Comparison of ENCODE assay signal across 19 cellular contexts in the genomic region with DNA sequence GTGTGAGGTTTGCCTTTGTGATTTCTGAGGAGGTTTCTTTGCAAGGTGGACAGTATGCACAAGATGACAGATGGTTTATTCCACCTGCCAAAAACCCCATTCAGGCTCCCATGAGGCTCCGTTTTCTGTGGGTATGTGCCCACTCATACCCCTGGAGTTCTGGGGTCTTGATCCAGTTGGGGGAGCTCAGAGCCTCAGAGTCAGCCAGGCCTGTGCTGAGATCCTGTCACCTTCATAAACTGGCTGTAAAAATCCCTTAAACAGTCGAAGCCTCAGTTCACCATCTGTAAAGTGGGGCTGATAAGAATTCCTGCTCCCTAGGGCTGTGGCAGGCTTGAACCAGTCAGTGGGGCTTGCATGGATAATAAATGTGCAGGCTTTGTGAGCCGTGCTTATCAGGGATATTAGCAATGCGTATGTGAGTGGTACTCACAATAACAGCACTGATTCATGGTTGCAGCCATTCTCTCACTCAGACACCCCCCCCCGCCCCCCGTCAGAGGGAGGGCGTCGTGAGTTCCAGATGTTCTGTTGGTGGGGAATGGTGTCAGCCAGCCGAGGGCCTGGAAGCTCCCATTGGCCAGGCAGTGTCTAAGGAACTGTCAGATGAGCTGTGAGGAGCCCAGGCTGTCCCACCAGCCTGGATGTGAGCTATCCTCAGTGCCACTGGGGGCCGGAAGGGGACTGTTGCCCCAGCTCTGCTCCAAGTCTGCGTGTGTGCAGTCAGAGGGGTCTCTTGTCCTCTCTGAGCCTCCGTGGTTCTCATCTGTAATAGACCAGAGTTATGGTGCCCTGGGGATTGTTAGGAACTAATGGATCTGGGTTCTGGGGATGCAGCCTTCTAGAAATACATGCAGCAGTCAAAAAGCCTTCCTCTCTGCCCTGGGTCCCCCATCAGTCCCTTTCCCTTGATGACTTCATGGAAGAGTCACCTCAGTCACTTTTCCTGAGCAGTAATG. TPM values are rescaled to one million over a fixed set of nuclear protein-coding genes. Genes with fewer than 3 reads are reported as not detected.
DNase-seq lines count a peak whose midpoint lies in the region; ATAC-seq, FAIRE-seq and TF ChIP-seq lines count a peak whose summit lies in the region.
"Had no signal": no experiment of that assay in that cellular context is flagged by ENCODE, and none has a peak within 500 bp of the region (broad histone marks: within the 10 kb centered on the region; RNA-seq: fewer than 3 reads in every experiment).

No MANE protein-coding gene starts in this region.

- no peaks in the 10 kb centered on the region for H3K79me2 ChIP-seq in astrocyte (ENCODE audit: insufficient read depth, low read length)

- no peak overlapping the region for H2AFZ ChIP-seq in astrocyte (ENCODE audit: low read depth, low read length)

- H3K36me3 ChIP-seq in H7 (replicated peaks; ENCODE audit: control insufficient read depth, insufficient read depth, low read length) (no peaks in the 10 kb centered on the region), astrocyte (ENCODE audit: insufficient read depth, low read length) (no peaks in the 10 kb centered on the region)
- H3K36me3 ChIP-seq: thyroid gland had no signal

- intact Hi-C loops in left ventricle myocardium superior (cut with micrococcal nuclease): no loop called here
- intact Hi-C loops in sciatic nerve (cut with DNase I): no loop called here

- no peaks in the 10 kb centered on the region for H3K4me1 Mint-ChIP-seq in astrocyte (ENCODE audit: low read depth, unreplicated experiment)

- H3K27ac Mint-ChIP-seq in astrocyte (ENCODE audit: unreplicated experiment): no peak overlapping the region
- H3K27ac Mint-ChIP-seq: CD8-positive, alpha-beta memory T cell had no signal

- H3K9me3 ChIP-seq in astrocyte (ENCODE audit: insufficient read depth, low read depth, low read length): no peaks in the 10 kb centered on the region
- H3K9me3 ChIP-seq: thyroid gland had no signal

- no peaks in the 10 kb centered on the region for H3K9me3 Mint-ChIP-seq in astrocyte (ENCODE audit: unreplicated experiment)
- H3K9me3 Mint-ChIP-seq: CD8-positive, alpha-beta memory T cell had no signal

- no peak overlapping the region for H3K4me3 Mint-ChIP-seq in astrocyte (ENCODE audit: unreplicated experiment)

- H3K36me3 Mint-ChIP-seq in astrocyte (ENCODE audit: low read depth, unreplicated experiment): no peaks in the 10 kb centered on the region
- H3K36me3 Mint-ChIP-seq: CD8-positive, alpha-beta memory T cell had no signal

- no peak for TF ChIP-seq CTCF in astrocyte (IDR thresholded peaks at IDR 0.05; ENCODE audit: insufficient read depth, low read depth, low read length)
- no peak for TF ChIP-seq CTCF in omental fat pad (IDR thresholded peaks at IDR 0.05)

- no peaks in the 10 kb centered on the region for H4K20me1 ChIP-seq in astrocyte (ENCODE audit: insufficient read depth, low read length)

- no peak overlapping the region for H3K4me2 ChIP-seq in astrocyte (ENCODE audit: low read length)

- DNase-seq in H7 (peak; percentile 46), astrocyte (ENCODE audit: low read depth) (peak; percentile 7), left ventricle myocardium superior (peak; percentile 56), sciatic nerve (ENCODE audit: low spot score) (peak; percentile 45), SKM-1 (lab: John Stamatoyannopoulos, UW; ENCODE audit: unreplicated experiment) (no peak), omental fat pad (ENCODE audit: low spot score) (no peak), LoVo (ENCODE audit: low spot score) (no peak), superior temporal gyrus (ENCODE audit: extremely low spot score) (no peak)
- DNase-seq: activated CD4-positive, alpha-beta T cell treated with anti-CD3 and anti-CD28 coated beads, Interleukin-2, amount 50 U/mL, for 48 hours; CD8-positive, alpha-beta memory T cell; NCI-H187 treated with DMSO at 0.1 percent for 48 hours; NCI-H446 treated with DMSO at 0.1 percent for 48 hours; stimulated activated CD4-positive, alpha-beta T cell treated with anti-CD3 and anti-CD28 coated beads, Interleukin-1b, Interleukin-23, amount 100 ng/mL, for 48 hours; thyroid gland had no signal

- no peak overlapping the region for H3K27ac ChIP-seq in astrocyte (ENCODE audit: low read depth, low read length)

- FAIRE-seq in astrocyte (lab: Jason Lieb, UNC): no peak
- FAIRE-seq: GM12891, H1 had no signal

- ATAC-seq in left ventricle myocardium superior (peak; percentile 1), sciatic nerve (no peak), omental fat pad (ENCODE audit: low FRiP score) (no peak)
- ATAC-seq: esophagus mucosa, SK-N-SH treated with all-trans-retinoic acid at 6 μM for 48 hours had no signal

- peaks cover 10% of the 10 kb centered on the region for H3K4me1 ChIP-seq in astrocyte (ENCODE audit: insufficient read depth, low read length)

- H3K4me3 ChIP-seq in H7 (ENCODE audit: insufficient read depth, low read depth, low read length): no peak overlapping the region
- H3K4me3 ChIP-seq in astrocyte (ENCODE audit: insufficient read depth, low read depth, low read length): no peak overlapping the region
- H3K4me3 ChIP-seq: thyroid gland had no signal

- H3K27me3 ChIP-seq in H7 (ENCODE audit: control insufficient read depth, insufficient read depth, low read length) (peaks cover 41% of the 10 kb centered on the region), astrocyte (ENCODE audit: insufficient read depth, low read length) (no peaks in the 10 kb centered on the region)
- H3K27me3 ChIP-seq: thyroid gland had no signal

- peaks cover 65% of the 10 kb centered on the region for H3K27me3 Mint-ChIP-seq in astrocyte (ENCODE audit: low read depth, unreplicated experiment)

- no peak overlapping the region for H3K9ac ChIP-seq in astrocyte (ENCODE audit: low read length)

RNA-seq across cellular contexts. Expression of a gene that starts 51.7 kb away (rescaled TPM):
- 0.48 and 3.2 TPM in 2 replicates for total RNA-seq in H7 (2014; rRNA removed; shearing (Covaris generic))
- total RNA-seq in astrocyte (0.68 and 1.5 TPM in 2 replicates), left ventricle myocardium superior (5.3 TPM), sciatic nerve (13.9 TPM), omental fat pad (10 to 100 TPM in 1 of 4 donors, 1 to 10 TPM in 3; 5.5 to 37.4 (median 7.1) TPM)
- total RNA-seq: CD8-positive, alpha-beta memory T cell; G401 had no signal

RNA-seq across cellular contexts. Expression of a gene that starts 53.6 kb away (rescaled TPM):
- total RNA-seq in H7 (2014; rRNA removed; shearing (Covaris generic)): 37.1 and 49.3 TPM in 2 replicates
- total RNA-seq in astrocyte: 21.9 and 23.4 TPM in 2 replicates
- 46.3 TPM for total RNA-seq in left ventricle myocardium superior
- 31.8 TPM for total RNA-seq in sciatic nerve
- 10 to 100 TPM; 17.7 to 28.8 (median 26.0) TPM for total RNA-seq in omental fat pad

Comparison
In these comparisons a context has a peak if more than half of its experiments do, and no peak if none do; other contexts are left out.
1. DNase-seq: peak in H7 (single experiment), astrocyte (single experiment), left ventricle myocardium superior (single experiment) and sciatic nerve (single experiment); none in SKM-1 (single experiment), omental fat pad (single experiment), LoVo (single experiment) and superior temporal gyrus (single experiment).